ENCODE assay signal across 2 cellular contexts in the genomic region with DNA sequence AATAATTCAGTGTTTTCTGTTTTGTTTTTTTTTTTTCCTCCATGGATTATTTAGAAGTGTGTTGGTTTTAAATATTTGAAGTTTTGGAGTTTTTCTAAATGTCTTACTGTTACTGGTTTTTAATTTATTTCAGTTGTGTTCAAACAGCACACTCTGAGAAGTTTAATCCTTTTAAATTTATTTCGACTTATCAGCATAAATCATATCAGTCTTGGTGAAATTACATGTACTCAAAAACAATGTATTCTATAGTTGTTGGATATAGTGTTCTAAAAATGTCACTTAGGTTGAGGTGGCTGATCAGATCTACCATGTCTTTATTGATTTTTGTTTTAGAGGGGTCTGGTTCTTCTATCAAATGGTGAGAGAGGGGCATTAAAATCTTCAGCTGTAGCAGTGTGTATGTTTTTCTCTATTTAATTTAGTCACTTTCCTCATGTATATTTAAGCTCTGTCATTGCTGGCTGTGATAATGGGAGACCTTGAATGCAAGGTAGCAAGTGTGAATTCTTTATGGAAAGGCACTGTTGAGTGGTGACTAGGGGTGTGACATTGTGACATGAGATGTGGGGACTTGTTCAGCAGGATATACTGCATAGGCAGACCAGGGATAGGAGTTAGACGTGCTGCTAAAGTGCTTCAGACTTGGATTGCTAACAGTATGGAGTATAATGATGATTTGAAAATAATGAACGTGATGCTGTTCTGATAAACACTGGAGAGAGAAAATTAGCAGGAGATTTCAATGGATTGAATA.
TF ChIP-seq lines count a peak whose summit lies in the region.

No MANE protein-coding gene starts in this region.

TF ChIP-seq in GM12891, 5 proteins besides CTCF, POLR2A, EP300 and RAD21 (continued from another document):
- TF ChIP-seq PAX5 (IDR thresholded peaks at IDR 0.05; ENCODE audit: insufficient read depth, low read length, severe bottlenecking) (no peak), POU2F2 (IDR thresholded peaks at IDR 0.05; ENCODE audit: low read depth, low read length) (no peak)

TF ChIP-seq in K562, 482 proteins besides CTCF, POLR2A, EP300 and RAD21:
- TF ChIP-seq, protein P1, sequence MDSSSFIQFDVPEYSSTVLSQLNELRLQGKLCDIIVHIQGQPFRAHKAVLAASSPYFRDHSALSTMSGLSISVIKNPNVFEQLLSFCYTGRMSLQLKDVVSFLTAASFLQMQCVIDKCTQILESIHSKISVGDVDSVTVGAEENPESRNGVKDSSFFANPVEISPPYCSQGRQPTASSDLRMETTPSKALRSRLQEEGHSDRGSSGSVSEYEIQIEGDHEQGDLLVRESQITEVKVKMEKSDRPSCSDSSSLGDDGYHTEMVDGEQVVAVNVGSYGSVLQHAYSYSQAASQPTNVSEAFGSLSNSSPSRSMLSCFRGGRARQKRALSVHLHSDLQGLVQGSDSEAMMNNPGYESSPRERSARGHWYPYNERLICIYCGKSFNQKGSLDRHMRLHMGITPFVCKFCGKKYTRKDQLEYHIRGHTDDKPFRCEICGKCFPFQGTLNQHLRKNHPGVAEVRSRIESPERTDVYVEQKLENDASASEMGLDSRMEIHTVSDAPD (CRISPR knock-in tag; IDR thresholded peaks at IDR 0.05) = no peak
- TF ChIP-seq KDM5B (IDR thresholded peaks at IDR 0.05; ENCODE audit: insufficient replicate concordance, low read depth, low read length) = no peak
- TF ChIP-seq ZNF316 (IDR thresholded peaks at IDR 0.05) = peak; percentile 93
- TF ChIP-seq MAFG (tag; conservative IDR thresholded peaks at IDR 0.05) = peak; percentile 65
- TF ChIP-seq FOXA3 (CRISPR knock-in tag; conservative IDR thresholded peaks at IDR 0.05 in 1 of 2, IDR thresholded peaks at IDR 0.05 in 1 of 2) = no peak
- TF ChIP-seq NR3C1 (CRISPR knock-in tag; IDR thresholded peaks at IDR 0.05) = no peak
- peak; percentile 84 for TF ChIP-seq C11orf30 (IDR thresholded peaks at IDR 0.05; ENCODE audit: low read depth)
